ENCODE assay signal across 7 cellular contexts in the genomic region with DNA sequence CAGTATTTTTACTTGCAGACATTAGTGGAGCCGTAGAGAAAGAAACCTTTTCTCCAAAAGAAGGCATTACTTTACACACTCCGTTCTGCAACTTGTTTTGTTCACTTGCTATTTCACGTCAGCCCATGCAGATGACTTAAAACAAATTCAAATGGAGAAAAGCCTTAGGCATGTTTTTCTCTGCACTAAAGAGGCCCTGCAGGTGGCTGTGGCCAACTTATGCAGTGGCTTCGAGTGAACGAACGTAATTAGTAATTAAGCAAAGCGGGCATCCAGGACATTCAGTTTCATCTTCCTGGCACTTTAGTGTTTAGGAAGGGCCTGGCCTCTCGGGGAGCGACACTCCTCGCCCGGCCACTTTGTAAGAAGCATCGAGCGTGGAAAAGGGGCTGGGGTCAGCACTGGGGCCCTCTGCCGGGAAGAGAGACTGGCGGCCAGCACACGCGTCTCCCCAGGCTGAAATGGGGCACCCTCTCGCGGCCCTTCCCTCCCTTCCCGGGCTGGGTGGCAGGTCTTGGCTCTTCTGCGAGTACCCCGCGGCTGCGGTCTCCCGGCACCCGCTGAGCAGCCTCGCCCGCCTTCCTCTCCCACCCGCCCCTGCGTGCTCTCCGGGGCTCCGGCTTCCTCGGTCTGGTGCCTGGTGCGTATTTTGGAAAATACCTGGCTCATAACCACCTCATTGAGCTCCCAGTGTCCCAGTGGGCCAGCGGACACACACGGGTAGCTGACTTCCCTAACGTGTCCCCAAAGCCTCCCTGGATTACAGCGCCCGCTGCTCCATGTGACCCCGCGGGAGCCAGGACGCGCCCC. TPM values are rescaled to one million over a fixed set of nuclear protein-coding genes. Genes with fewer than 3 reads are reported as not detected.
DNase-seq lines count a peak whose midpoint lies in the region; ATAC-seq and TF ChIP-seq lines count a peak whose summit lies in the region.

No MANE protein-coding gene starts in this region.

- no peaks in the 10 kb centered on the region for H3K27me3 ChIP-seq in H7 (ENCODE audit: control insufficient read depth, insufficient read depth, low read length)

- H3K9me3 Mint-ChIP-seq in stimulated activated memory B cell treated with anti-CD40 and anti-IgM and Interleukin-4, amounts not matched to agents 10 μg/mL and 1 μg/mL and 100 μg/mL, for 72 hours = no peaks in the 10 kb centered on the region

- in situ Hi-C loops in GM13977 (cut with MboI; ENCODE audit: low pct_unique_long_range_greater_than_20kb, low sequenced_read_pairs, unreplicated experiment) = no loop called here

- peak overlapping the region; percentile 95 for H3K27ac Mint-ChIP-seq in stimulated activated memory B cell treated with anti-CD40 and anti-IgM and Interleukin-4, amounts not matched to agents 10 μg/mL and 1 μg/mL and 100 μg/mL, for 72 hours

- peaks cover 12% of the 10 kb centered on the region for H3K27me3 Mint-ChIP-seq in stimulated activated memory B cell treated with anti-CD40 and anti-IgM and Interleukin-4, amounts not matched to agents 10 μg/mL and 1 μg/mL and 100 μg/mL, for 72 hours

- peaks cover 8% of the 10 kb centered on the region for H3K36me3 Mint-ChIP-seq in stimulated activated memory B cell treated with anti-CD40 and anti-IgM and Interleukin-4, amounts not matched to agents 10 μg/mL and 1 μg/mL and 100 μg/mL, for 72 hours

- ATAC-seq in stimulated activated memory B cell treated with anti-CD40 and anti-IgM and Interleukin-4, amounts not matched to agents 10 μg/mL and 1 μg/mL and 100 μg/mL, for 72 hours = peak; percentile 64

- peak; percentile 71 for DNase-seq in GM13977 (ENCODE audit: low spot score)
- DNase-seq in H7 = peak; percentile 82
- DNase-seq in LNCaP clone FGC (ENCODE audit: low read depth) = no peak
- DNase-seq in activated CD4-positive, CD25-positive, alpha-beta regulatory T cell (lab: John Stamatoyannopoulos, UW) = peak in 3 of 4 experiments; percentile 35 to 40 (median 36)
- peak; percentile 17 for DNase-seq in dermis blood vessel endothelial cell
- DNase-seq in lung microvascular endothelial cell (ENCODE audit: low read depth in 2 of 2) = peak; percentile 14 to 16

- H3K36me3 ChIP-seq in H7 (replicated peaks; ENCODE audit: control insufficient read depth, insufficient read depth, low read length) = no peaks in the 10 kb centered on the region

- H3K4me3 ChIP-seq in H7 (ENCODE audit: insufficient read depth, low read depth, low read length) = peak overlapping the region; percentile 87
- H3K4me3 ChIP-seq in LNCaP clone FGC (ENCODE audit: low read depth, low read length) = peak overlapping the region; percentile 77

- TF ChIP-seq CTCF in GM13977 (IDR thresholded peaks at IDR 0.05; ENCODE audit: extremely low read depth, insufficient read depth, missing control alignments) = peak; percentile 32
- TF ChIP-seq CTCF in LNCaP clone FGC (IDR thresholded peaks at IDR 0.05; ENCODE audit: control insufficient read depth, extremely low read depth, insufficient read depth) = no peak

- H3K4me3 Mint-ChIP-seq in stimulated activated memory B cell treated with anti-CD40 and anti-IgM and Interleukin-4, amounts not matched to agents 10 μg/mL and 1 μg/mL and 100 μg/mL, for 72 hours = peak overlapping the region; percentile 97

- peaks cover 32% of the 10 kb centered on the region for H3K4me1 Mint-ChIP-seq in stimulated activated memory B cell treated with anti-CD40 and anti-IgM and Interleukin-4, amounts not matched to agents 10 μg/mL and 1 μg/mL and 100 μg/mL, for 72 hours

RNA-seq across cellular contexts. Expression of a gene that starts 0.7 kb away (rescaled TPM):
- 2.9 and 3.3 TPM in 2 replicates for total RNA-seq in H7 (2014; rRNA removed; shearing (Covaris generic))
- total RNA-seq in dermis blood vessel endothelial cell (3.9 and 5.8 TPM in 2 replicates), lung microvascular endothelial cell (1.7 and 2.8 TPM in 2 replicates)

RNA-seq across cellular contexts. Expression of a gene that starts 36.6 kb away (rescaled TPM):
- total RNA-seq in H7 (2014; rRNA removed; shearing (Covaris generic)) = 11.8 and 16.3 TPM in 2 replicates
- total RNA-seq in dermis blood vessel endothelial cell (0.34 and 0.56 TPM in 2 replicates), lung microvascular endothelial cell (0.20 and 0.22 TPM in 2 replicates)
